ENCODE assay signal across 8 cellular contexts in the genomic region with DNA sequence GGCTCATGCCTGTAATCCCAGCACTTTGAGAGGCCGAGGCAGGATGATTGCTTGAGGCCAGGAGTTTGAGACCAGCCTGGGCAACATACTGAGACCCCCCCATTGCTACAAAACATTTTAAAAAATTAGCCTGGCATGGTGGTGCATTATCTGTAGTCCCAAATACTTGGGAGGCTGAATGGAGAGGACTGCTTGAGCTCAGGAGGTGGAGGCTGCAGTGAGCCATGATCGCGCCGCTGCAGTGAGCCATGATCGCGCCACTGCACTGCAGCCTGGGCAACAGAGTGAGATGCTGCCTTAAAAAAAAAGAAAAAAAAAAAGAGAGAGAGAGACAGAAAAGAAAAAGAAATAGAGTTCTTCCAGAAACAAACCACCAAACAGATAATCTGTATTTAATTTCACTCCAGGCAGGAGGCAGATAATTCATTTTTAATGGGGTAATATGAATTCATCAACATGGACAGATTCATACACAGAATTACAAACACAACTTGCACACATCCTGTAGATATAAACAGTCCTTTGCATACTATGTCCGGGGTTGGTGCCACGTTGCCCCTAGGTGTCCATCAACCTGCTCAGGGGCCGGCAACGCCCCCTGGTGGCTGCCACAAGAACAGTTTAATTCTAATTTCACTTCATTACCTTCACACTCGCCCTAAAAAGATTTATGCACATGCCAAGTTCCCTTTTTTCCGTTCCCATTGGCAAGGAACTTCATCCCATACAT. TPM values are rescaled to one million over a fixed set of nuclear protein-coding genes. Genes with fewer than 3 reads are reported as not detected.
DNase-seq lines count a peak whose midpoint lies in the region; ATAC-seq and TF ChIP-seq lines count a peak whose summit lies in the region.

No MANE protein-coding gene starts in this region.

- H3K4me1 Mint-ChIP-seq in activated CD4-positive, alpha-beta T cell treated with anti-CD3 and anti-CD28 coated beads, Interleukin-2, amount 10 ng/mL, durations not matched to agents 24 days and 14 days: peaks cover 36% of the 10 kb centered on the region

- intact Hi-C loops in activated CD4-positive, alpha-beta T cell treated with anti-CD3 and anti-CD28 coated beads, Interleukin-2, amount 10 ng/mL, durations not matched to agents 24 days and 14 days (cut with micrococcal nuclease): loop anchor here (2.0 to 10.0 kb wide), 4 partner anchors 69 to 753 kb away; a partner anchor contains a TSS
- intact Hi-C loops in mucosa of descending colon (cut with DNase I, micrococcal nuclease): no loop called here

- H3K36me3 Mint-ChIP-seq in activated CD4-positive, alpha-beta T cell treated with anti-CD3 and anti-CD28 coated beads, Interleukin-2, amount 10 ng/mL, durations not matched to agents 24 days and 14 days (ENCODE audit: low read depth): no peaks in the 10 kb centered on the region

- H3K27me3 Mint-ChIP-seq in activated CD4-positive, alpha-beta T cell treated with anti-CD3 and anti-CD28 coated beads, Interleukin-2, amount 10 ng/mL, durations not matched to agents 24 days and 14 days: peaks cover 9% of the 10 kb centered on the region

- H3K36me3 ChIP-seq in mucosa of descending colon (ENCODE audit: low read depth): no peaks in the 10 kb centered on the region

- H3K4me3 Mint-ChIP-seq in activated CD4-positive, alpha-beta T cell treated with anti-CD3 and anti-CD28 coated beads, Interleukin-2, amount 10 ng/mL, durations not matched to agents 24 days and 14 days: no peak overlapping the region

- no peaks in the 10 kb centered on the region for H3K9me3 Mint-ChIP-seq in activated CD4-positive, alpha-beta T cell treated with anti-CD3 and anti-CD28 coated beads, Interleukin-2, amount 10 ng/mL, durations not matched to agents 24 days and 14 days

- peaks cover 18% of the 10 kb centered on the region for H3K4me1 ChIP-seq in mucosa of descending colon (ENCODE audit: low read depth)

- H3K4me3 ChIP-seq in mucosa of descending colon: no peak overlapping the region

- ATAC-seq in mucosa of descending colon: peak; percentile 77
- peak; percentile 66 for ATAC-seq in stimulated activated naive CD8-positive, alpha-beta T cell treated with anti-CD3 and anti-CD28 coated beads, Interleukin-15, Interleukin-2, amounts not matched to agents 100 U/mL and 50 U/mL, for 24 hours
- no peak for ATAC-seq in GM19023 (IDR thresholded peaks at IDR 0.05; ENCODE audit: unreplicated experiment)

- peak; percentile 74 for TF ChIP-seq CTCF in mucosa of descending colon (IDR thresholded peaks at IDR 0.05)

- no peak overlapping the region for H3K27ac Mint-ChIP-seq in activated CD4-positive, alpha-beta T cell treated with anti-CD3 and anti-CD28 coated beads, Interleukin-2, amount 10 ng/mL, durations not matched to agents 24 days and 14 days

- DNase-seq in DMS114 treated with DMSO at 0.1 percent for 48 hours (lab: John Stamatoyannopoulos, UW; ENCODE audit: unreplicated experiment): peak; percentile 33
- DNase-seq in HCEC 1CT: peak; percentile 54
- DNase-seq in NCI-H345 treated with DMSO at 0.1 percent for 48 hours (lab: John Stamatoyannopoulos, UW; ENCODE audit: unreplicated experiment): peak; percentile 31
- DNase-seq in activated CD4-positive, alpha-beta T cell treated with anti-CD3 and anti-CD28 coated beads, Interleukin-2, amount 10 ng/mL, durations not matched to agents 24 days and 14 days: peak; percentile 88
- peak; percentile 25 to 75 for DNase-seq in dermis microvascular lymphatic vessel endothelial cell (ENCODE audit: low read depth in 2 of 2)
- DNase-seq in mucosa of descending colon: peak; percentile 64 to 76 (median 69)
- DNase-seq in stimulated activated naive CD8-positive, alpha-beta T cell treated with anti-CD3 and anti-CD28 coated beads, Interleukin-15, Interleukin-2, amounts not matched to agents 100 U/mL and 50 U/mL, for 24 hours: peak; percentile 74

- no peaks in the 10 kb centered on the region for H3K9me3 ChIP-seq in mucosa of descending colon

RNA-seq across cellular contexts. Expression of a gene that starts 15.9 kb away (rescaled TPM):
- 0.88 and 1.1 TPM in 2 replicates for total RNA-seq in activated CD4-positive, alpha-beta T cell treated with anti-CD3 and anti-CD28 coated beads, Interleukin-2, amount 10 ng/mL, durations not matched to agents 24 days and 14 days
- total RNA-seq in dermis microvascular lymphatic vessel endothelial cell (5.5 and 9.1 TPM in 2 replicates), mucosa of descending colon (10 to 100 TPM; 34.3 to 59.1 (median 46.5) TPM)

RNA-seq across cellular contexts. Expression of a gene that starts 22.7 kb away (rescaled TPM):
- total RNA-seq in activated CD4-positive, alpha-beta T cell treated with anti-CD3 and anti-CD28 coated beads, Interleukin-2, amount 10 ng/mL, durations not matched to agents 24 days and 14 days: 34.0 and 37.0 TPM in 2 replicates
- 3.7 and 4.0 TPM in 2 replicates for total RNA-seq in dermis microvascular lymphatic vessel endothelial cell
- total RNA-seq in mucosa of descending colon: 10 to 100 TPM; 12.1 to 18.1 (median 15.0) TPM

Comparison
In these comparisons a context has a peak if more than half of its experiments do, and no peak if none do; other contexts are left out.
1. DNase-seq: peak in every context shown above with its lines; median percentile 88 in activated CD4-positive, alpha-beta T cell treated with anti-CD3 and anti-CD28 coated beads, Interleukin-2, amount 10 ng/mL, durations not matched to agents 24 days and 14 days; 74 in stimulated activated naive CD8-positive, alpha-beta T cell treated with anti-CD3 and anti-CD28 coated beads, Interleukin-15, Interleukin-2, amounts not matched to agents 100 U/mL and 50 U/mL, for 24 hours; 69 in mucosa of descending colon; 54 in HCEC 1CT; 50 in dermis microvascular lymphatic vessel endothelial cell; 33 in DMS114 treated with DMSO at 0.1 percent for 48 hours; 31 in NCI-H345 treated with DMSO at 0.1 percent for 48 hours.